ENCODE assay signal across 2 cellular contexts in genomic region chr17:48422060-48422459, GRCh38. TPM values are rescaled to one million over a fixed set of nuclear protein-coding genes. Genes with fewer than 3 reads are reported as not detected.
"Had no signal": no experiment of that assay in that cellular context is flagged by ENCODE, and none has a peak within 500 bp of the region (broad histone marks: within the 10 kb centered on the region; RNA-seq: fewer than 3 reads in every experiment).

No MANE protein-coding gene starts in this region.

RNA-seq across cellular contexts. Expression of gene SKAP1, which starts 8.0 kb away (rescaled TPM):
- total RNA-seq: SK-MEL-5 had no signal
- polyA plus RNA-seq: SK-N-SH had no signal
